1 cellular context compared by ENCODE assay signal in the genomic region with DNA sequence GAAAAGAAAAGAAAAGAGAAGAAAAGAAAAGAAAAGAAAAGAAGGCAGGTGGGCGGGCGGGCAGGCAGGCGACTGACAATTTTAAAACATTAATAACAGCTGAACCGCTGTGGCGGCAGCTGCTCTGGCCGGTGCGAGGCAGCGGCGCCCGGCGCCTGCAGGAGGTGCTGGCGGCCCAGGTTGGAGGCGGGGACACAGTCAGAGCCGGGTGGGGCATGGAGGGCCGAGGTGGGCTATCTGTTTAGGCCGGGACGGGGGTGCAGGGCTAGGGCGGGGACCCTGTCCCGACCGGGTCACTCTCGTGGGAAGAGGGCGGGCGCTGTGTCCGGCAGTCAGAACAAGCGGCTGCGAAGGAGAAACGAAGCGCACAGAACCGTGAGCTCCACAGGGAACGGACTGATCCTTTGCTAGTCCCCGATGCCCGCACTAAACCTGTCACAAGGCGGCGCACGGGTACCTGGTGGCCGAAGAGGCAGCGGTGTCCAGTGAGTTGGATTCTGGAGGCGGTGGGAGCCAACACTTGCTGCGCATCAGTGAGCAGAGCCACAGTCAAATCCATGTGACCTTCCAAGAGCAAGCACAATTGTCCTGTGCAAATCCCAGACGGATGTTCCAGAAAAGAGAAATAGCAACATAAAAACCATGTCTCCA.
A peak's percentile ranks its signal among the peaks of the same experiment; 100 is the strongest.
TF ChIP-seq lines count a peak whose summit lies in the region.

No MANE protein-coding gene starts in this region.

TF ChIP-seq in HEK293, 187 proteins besides CTCF, POLR2A, EP300 and RAD21 (continued from another document and continues in another):
- TF ChIP-seq ZNF830 (tag by site-specific recombination; IDR thresholded peaks at IDR 0.05; ENCODE audit: low read depth) (no peak), OVOL3 (tag by site-specific recombination; IDR thresholded peaks at IDR 0.05) (no peak), ZNF561 (tag by site-specific recombination; IDR thresholded peaks at IDR 0.05; ENCODE audit: borderline replicate concordance) (no peak), ZNF37A (tag by site-specific recombination; IDR thresholded peaks at IDR 0.05) (no peak), ZNF747 (tag by site-specific recombination; IDR thresholded peaks at IDR 0.05) (no peak), ZNF350 (tag by site-specific recombination; IDR thresholded peaks at IDR 0.05) (no peak), ZNF585B (tag by site-specific recombination; IDR thresholded peaks at IDR 0.05) (no peak), ZNF473 (tag by site-specific recombination; IDR thresholded peaks at IDR 0.05) (no peak), ZNF132 (tag by site-specific recombination; IDR thresholded peaks at IDR 0.05; ENCODE audit: borderline replicate concordance) (no peak), ZNF596 (tag by site-specific recombination; IDR thresholded peaks at IDR 0.05) (no peak), ZNF544 (tag by site-specific recombination; IDR thresholded peaks at IDR 0.05) (no peak), SP2 (tag by site-specific recombination; IDR thresholded peaks at IDR 0.05) (peak; percentile 81), ZBTB7A (tag by site-specific recombination; IDR thresholded peaks at IDR 0.05; ENCODE audit: low read depth) (no peak), ZNF175 (tag by site-specific recombination; IDR thresholded peaks at IDR 0.05) (no peak), ZNF184 (tag by site-specific recombination; IDR thresholded peaks at IDR 0.05) (no peak), SALL2 (tag by site-specific recombination; IDR thresholded peaks at IDR 0.05; ENCODE audit: borderline replicate concordance) (no peak), MEIS1 (CRISPR knock-in tag; IDR thresholded peaks at IDR 0.05; ENCODE audit: borderline replicate concordance) (no peak), ZNF133 (tag by site-specific recombination; IDR thresholded peaks at IDR 0.05) (no peak), ZNF555 (tag by site-specific recombination; conservative IDR thresholded peaks at IDR 0.05) (no peak), ZFHX2 (tag by site-specific recombination; conservative IDR thresholded peaks at IDR 0.05) (no peak), ZNF707 (tag by site-specific recombination; IDR thresholded peaks at IDR 0.05) (no peak), ZNF341 (tag by site-specific recombination; IDR thresholded peaks at IDR 0.05; ENCODE audit: low read depth) (no peak), ZNF664 (tag by site-specific recombination; IDR thresholded peaks at IDR 0.05) (no peak), ZNF571 (tag by site-specific recombination; IDR thresholded peaks at IDR 0.05) (no peak), ZNF146 (tag by site-specific recombination; IDR thresholded peaks at IDR 0.05) (no peak), ZNF610 (tag by site-specific recombination; IDR thresholded peaks at IDR 0.05; ENCODE audit: borderline replicate concordance) (no peak), BCL11B (tag by site-specific recombination; IDR thresholded peaks at IDR 0.05; ENCODE audit: low read depth) (no peak), ZBTB48 (tag by site-specific recombination; IDR thresholded peaks at IDR 0.05) (no peak), ZNF626 (tag by site-specific recombination; IDR thresholded peaks at IDR 0.05) (no peak), ZNF416 (tag by site-specific recombination; IDR thresholded peaks at IDR 0.05) (no peak), ZNF223 (tag by site-specific recombination; IDR thresholded peaks at IDR 0.05) (no peak), ZNF10 (tag by site-specific recombination; IDR thresholded peaks at IDR 0.05) (no peak), TRIM28 (IDR thresholded peaks at IDR 0.05; ENCODE audit: borderline replicate concordance, low read length) (0 out of 2 replicates have a peak, but pooled peaks have one; percentile 48), ZNF426 (tag by site-specific recombination; IDR thresholded peaks at IDR 0.05) (no peak), ZNF266 (tag by site-specific recombination; IDR thresholded peaks at IDR 0.05; ENCODE audit: low read depth) (no peak), ZNF214 (tag by site-specific recombination; IDR thresholded peaks at IDR 0.05; ENCODE audit: borderline replicate concordance) (no peak), ZNF510 (tag by site-specific recombination; IDR thresholded peaks at IDR 0.05; ENCODE audit: insufficient replicate concordance) (no peak), ZNF600 (tag by site-specific recombination; IDR thresholded peaks at IDR 0.05) (peak; percentile 82), ZNF114 (tag by site-specific recombination; IDR thresholded peaks at IDR 0.05) (no peak), BCL11A (tag by site-specific recombination; IDR thresholded peaks at IDR 0.05; ENCODE audit: low read depth) (no peak), ZNF514 (tag by site-specific recombination; IDR thresholded peaks at IDR 0.05) (no peak), SETDB1 (IDR thresholded peaks at IDR 0.05; ENCODE audit: insufficient read length, low read length) (no peak), ZNF837 (tag by site-specific recombination; IDR thresholded peaks at IDR 0.05) (no peak), ZNF843 (tag by site-specific recombination; IDR thresholded peaks at IDR 0.05) (no peak), ZSCAN30 (tag by site-specific recombination; IDR thresholded peaks at IDR 0.05) (no peak), ZNF76 (tag by site-specific recombination; IDR thresholded peaks at IDR 0.05; ENCODE audit: borderline replicate concordance, low read depth) (no peak), REPIN1 (tag by site-specific recombination; IDR thresholded peaks at IDR 0.05; ENCODE audit: low read depth) (no peak), ZNF792 (tag by site-specific recombination; IDR thresholded peaks at IDR 0.05) (no peak), ZNF324 (tag by site-specific recombination; IDR thresholded peaks at IDR 0.05) (no peak), ZNF433 (tag by site-specific recombination; IDR thresholded peaks at IDR 0.05; ENCODE audit: low read depth) (no peak)
- TF ChIP-seq, protein P1, sequence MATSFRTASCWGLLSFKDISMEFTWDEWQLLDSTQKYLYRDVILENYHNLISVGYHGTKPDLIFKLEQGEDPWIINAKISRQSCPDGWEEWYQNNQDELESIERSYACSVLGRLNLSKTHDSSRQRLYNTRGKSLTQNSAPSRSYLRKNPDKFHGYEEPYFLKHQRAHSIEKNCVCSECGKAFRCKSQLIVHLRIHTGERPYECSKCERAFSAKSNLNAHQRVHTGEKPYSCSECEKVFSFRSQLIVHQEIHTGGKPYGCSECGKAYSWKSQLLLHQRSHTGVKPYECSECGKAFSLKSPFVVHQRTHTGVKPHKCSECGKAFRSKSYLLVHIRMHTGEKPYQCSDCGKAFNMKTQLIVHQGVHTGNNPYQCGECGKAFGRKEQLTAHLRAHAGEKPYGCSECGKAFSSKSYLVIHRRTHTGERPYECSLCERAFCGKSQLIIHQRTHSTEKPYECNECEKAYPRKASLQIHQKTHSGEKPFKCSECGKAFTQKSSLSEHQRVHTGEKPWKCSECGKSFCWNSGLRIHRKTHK (tag by site-specific recombination; IDR thresholded peaks at IDR 0.05) = no peak
- TF ChIP-seq, protein P2, sequence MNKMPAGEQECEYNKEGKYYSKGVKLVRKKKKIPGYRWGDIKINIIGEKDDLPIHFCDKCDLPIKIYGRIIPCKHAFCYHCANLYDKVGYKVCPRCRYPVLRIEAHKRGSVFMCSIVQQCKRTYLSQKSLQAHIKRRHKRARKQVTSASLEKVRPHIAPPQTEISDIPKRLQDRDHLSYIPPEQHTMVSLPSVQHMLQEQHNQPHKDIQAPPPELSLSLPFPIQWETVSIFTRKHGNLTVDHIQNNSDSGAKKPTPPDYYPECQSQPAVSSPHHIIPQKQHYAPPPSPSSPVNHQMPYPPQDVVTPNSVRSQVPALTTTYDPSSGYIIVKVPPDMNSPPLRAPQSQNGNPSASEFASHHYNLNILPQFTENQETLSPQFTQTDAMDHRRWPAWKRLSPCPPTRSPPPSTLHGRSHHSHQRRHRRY (tag by site-specific recombination; IDR thresholded peaks at IDR 0.05) = no peak
- TF ChIP-seq, protein P3, sequence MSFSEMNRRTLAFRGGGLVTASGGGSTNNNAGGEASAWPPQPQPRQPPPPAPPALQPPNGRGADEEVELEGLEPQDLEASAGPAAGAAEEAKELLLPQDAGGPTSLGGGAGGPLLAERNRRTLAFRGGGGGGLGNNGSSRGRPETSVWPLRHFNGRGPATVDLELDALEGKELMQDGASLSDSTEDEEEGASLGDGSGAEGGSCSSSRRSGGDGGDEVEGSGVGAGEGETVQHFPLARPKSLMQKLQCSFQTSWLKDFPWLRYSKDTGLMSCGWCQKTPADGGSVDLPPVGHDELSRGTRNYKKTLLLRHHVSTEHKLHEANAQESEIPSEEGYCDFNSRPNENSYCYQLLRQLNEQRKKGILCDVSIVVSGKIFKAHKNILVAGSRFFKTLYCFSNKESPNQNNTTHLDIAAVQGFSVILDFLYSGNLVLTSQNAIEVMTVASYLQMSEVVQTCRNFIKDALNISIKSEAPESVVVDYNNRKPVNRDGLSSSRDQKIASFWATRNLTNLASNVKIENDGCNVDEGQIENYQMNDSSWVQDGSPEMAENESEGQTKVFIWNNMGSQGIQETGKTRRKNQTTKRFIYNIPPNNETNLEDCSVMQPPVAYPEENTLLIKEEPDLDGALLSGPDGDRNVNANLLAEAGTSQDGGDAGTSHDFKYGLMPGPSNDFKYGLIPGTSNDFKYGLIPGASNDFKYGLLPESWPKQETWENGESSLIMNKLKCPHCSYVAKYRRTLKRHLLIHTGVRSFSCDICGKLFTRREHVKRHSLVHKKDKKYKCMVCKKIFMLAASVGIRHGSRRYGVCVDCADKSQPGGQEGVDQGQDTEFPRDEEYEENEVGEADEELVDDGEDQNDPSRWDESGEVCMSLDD (tag by site-specific recombination; IDR thresholded peaks at IDR 0.05) = no peak
- TF ChIP-seq, protein P4, sequence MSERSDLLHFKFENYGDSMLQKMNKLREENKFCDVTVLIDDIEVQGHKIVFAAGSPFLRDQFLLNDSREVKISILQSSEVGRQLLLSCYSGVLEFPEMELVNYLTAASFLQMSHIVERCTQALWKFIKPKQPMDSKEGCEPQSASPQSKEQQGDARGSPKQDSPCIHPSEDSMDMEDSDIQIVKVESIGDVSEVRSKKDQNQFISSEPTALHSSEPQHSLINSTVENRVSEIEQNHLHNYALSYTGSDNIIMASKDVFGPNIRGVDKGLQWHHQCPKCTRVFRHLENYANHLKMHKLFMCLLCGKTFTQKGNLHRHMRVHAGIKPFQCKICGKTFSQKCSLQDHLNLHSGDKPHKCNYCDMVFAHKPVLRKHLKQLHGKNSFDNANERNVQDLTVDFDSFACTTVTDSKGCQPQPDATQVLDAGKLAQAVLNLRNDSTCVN (tag by site-specific recombination; optimal IDR thresholded peaks at IDR 0.05) = peak; percentile 36
- TF ChIP-seq, protein P5, sequence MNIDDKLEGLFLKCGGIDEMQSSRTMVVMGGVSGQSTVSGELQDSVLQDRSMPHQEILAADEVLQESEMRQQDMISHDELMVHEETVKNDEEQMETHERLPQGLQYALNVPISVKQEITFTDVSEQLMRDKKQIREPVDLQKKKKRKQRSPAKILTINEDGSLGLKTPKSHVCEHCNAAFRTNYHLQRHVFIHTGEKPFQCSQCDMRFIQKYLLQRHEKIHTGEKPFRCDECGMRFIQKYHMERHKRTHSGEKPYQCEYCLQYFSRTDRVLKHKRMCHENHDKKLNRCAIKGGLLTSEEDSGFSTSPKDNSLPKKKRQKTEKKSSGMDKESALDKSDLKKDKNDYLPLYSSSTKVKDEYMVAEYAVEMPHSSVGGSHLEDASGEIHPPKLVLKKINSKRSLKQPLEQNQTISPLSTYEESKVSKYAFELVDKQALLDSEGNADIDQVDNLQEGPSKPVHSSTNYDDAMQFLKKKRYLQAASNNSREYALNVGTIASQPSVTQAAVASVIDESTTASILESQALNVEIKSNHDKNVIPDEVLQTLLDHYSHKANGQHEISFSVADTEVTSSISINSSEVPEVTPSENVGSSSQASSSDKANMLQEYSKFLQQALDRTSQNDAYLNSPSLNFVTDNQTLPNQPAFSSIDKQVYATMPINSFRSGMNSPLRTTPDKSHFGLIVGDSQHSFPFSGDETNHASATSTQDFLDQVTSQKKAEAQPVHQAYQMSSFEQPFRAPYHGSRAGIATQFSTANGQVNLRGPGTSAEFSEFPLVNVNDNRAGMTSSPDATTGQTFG (tag by site-specific recombination; IDR thresholded peaks at IDR 0.05; ENCODE audit: borderline replicate concordance) = no peak
- TF ChIP-seq, protein P6, sequence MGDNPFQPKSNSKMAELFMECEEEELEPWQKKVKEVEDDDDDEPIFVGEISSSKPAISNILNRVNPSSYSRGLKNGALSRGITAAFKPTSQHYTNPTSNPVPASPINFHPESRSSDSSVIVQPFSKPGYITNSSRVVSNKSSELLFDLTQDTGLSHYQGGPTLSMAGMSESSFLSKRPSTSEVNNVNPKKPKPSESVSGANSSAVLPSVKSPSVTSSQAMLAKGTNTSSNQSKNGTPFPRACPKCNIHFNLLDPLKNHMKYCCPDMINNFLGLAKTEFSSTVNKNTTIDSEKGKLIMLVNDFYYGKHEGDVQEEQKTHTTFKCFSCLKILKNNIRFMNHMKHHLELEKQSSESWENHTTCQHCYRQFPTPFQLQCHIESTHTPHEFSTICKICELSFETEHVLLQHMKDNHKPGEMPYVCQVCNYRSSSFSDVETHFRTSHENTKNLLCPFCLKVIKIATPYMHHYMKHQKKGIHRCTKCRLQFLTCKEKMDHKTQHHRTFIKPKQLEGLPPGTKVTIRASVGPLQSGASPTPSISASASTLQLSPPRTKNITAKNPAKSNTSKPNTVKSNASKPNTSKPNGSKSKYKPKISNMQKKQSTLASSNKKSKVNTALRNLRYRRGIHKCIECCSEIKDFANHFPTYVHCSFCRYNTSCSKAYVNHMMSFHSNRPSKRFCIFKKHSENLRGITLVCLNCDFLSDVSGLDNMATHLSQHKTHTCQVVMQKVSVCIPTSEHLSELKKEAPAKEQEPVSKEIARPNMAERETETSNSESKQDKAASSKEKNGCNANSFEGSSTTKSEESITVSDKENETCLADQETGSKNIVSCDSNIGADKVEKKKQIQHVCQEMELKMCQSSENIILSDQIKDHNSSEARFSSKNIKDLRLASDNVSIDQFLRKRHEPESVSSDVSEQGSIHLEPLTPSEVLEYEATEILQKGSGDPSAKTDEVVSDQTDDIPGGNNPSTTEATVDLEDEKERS (tag by site-specific recombination; IDR thresholded peaks at IDR 0.05) = no peak
- TF ChIP-seq, protein P7, sequence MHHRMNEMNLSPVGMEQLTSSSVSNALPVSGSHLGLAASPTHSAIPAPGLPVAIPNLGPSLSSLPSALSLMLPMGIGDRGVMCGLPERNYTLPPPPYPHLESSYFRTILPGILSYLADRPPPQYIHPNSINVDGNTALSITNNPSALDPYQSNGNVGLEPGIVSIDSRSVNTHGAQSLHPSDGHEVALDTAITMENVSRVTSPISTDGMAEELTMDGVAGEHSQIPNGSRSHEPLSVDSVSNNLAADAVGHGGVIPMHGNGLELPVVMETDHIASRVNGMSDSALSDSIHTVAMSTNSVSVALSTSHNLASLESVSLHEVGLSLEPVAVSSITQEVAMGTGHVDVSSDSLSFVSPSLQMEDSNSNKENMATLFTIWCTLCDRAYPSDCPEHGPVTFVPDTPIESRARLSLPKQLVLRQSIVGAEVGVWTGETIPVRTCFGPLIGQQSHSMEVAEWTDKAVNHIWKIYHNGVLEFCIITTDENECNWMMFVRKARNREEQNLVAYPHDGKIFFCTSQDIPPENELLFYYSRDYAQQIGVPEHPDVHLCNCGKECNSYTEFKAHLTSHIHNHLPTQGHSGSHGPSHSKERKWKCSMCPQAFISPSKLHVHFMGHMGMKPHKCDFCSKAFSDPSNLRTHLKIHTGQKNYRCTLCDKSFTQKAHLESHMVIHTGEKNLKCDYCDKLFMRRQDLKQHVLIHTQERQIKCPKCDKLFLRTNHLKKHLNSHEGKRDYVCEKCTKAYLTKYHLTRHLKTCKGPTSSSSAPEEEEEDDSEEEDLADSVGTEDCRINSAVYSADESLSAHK (tag by site-specific recombination; IDR thresholded peaks at IDR 0.05) = no peak
